9 cellular contexts compared by ENCODE assay signal in genomic region chr2:56210291-56210690, GRCh38.
"Had no signal": no experiment of that assay in that cellular context is flagged by ENCODE, and none has a peak within 500 bp of the region (broad histone marks: within the 10 kb centered on the region; RNA-seq: fewer than 3 reads in every experiment).

No MANE protein-coding gene starts in this region.

- H3K4me1 ChIP-seq: HAP-1 had no signal

- FAIRE-seq: K562 had no signal

- DNase-seq: GM23248, GOT3, H7, IMR-90, KG1 had no signal

- H3K9me3 ChIP-seq: HAP-1 had no signal

- H3K27ac ChIP-seq: GM23248, HL-60 had no signal

- H3K36me3 ChIP-seq: HAP-1 had no signal

- ATAC-seq: HCT116, K562 had no signal

- H3K4me3 ChIP-seq: GM23248, HAP-1, K562 had no signal
